1 cellular context compared by ENCODE assay signal in the genomic region with DNA sequence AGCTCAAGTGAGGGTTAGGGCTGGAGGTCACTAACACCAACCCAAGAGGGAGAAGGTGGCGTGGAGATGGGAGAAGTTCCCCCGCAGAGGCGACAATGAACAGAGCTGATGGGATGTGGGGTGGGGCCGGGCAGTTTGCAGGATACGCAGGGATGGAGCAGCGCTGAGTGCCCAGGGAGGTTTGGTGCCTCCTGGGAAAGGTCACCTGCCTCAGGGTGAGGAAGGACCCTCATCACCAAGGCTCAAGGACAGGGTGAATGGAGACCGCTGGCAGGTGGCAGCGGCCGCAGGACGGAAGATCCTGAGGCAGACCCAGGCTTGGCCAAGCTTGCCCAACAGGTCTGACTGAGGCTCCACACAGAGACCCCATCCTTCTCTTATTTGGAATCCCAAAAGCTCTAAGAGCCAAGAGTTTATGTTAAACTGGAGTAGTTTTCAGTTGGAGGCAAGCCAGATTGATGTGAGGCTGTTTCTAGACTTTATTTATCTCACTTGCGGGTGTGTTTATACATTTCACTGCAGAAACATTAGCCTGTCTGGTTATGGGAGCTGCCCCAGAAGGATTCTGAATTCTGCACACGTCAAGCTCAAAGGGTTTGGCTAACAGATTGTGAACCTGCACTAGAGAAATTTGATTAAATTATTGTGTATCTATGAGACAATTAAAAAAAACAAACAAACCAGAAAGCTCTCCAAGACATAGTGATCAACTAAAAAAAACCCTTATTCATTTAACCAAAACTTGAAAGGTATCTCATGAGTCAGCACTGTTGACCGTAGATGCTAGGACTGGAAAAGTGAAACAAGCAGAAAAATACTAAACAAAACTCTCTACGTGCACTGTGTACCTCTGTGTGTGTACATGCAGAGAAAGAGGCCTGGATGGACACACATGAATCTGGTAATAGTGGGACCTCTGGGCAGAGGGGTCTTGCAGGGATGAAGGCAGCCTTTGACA.
TF ChIP-seq lines count a peak whose summit lies in the region.

No MANE protein-coding gene starts in this region.

TF ChIP-seq in HepG2, 621 proteins besides CTCF, POLR2A, EP300 and RAD21:
- TF ChIP-seq, protein P1, sequence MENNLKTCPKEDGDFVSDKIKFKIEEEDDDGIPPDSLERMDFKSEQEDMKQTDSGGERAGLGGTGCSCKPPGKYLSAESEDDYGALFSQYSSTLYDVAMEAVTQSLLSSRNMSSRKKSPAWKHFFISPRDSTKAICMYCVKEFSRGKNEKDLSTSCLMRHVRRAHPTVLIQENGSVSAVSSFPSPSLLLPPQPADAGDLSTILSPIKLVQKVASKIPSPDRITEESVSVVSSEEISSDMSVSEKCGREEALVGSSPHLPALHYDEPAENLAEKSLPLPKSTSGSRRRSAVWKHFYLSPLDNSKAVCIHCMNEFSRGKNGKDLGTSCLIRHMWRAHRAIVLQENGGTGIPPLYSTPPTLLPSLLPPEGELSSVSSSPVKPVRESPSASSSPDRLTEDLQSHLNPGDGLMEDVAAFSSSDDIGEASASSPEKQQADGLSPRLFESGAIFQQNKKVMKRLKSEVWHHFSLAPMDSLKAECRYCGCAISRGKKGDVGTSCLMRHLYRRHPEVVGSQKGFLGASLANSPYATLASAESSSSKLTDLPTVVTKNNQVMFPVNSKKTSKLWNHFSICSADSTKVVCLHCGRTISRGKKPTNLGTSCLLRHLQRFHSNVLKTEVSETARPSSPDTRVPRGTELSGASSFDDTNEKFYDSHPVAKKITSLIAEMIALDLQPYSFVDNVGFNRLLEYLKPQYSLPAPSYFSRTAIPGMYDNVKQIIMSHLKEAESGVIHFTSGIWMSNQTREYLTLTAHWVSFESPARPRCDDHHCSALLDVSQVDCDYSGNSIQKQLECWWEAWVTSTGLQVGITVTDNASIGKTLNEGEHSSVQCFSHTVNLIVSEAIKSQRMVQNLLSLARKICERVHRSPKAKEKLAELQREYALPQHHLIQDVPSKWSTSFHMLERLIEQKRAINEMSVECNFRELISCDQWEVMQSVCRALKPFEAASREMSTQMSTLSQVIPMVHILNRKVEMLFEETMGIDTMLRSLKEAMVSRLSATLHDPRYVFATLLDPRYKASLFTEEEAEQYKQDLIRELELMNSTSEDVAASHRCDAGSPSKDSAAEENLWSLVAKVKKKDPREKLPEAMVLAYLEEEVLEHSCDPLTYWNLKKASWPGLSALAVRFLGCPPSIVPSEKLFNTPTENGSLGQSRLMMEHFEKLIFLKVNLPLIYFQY (CRISPR knock-in tag; IDR thresholded peaks at IDR 0.05; ENCODE audit: borderline replicate concordance): no peak
- peak; percentile 57 to 76 for TF ChIP-seq MAFK (conservative IDR thresholded peaks at IDR 0.05 in 1 of 2, IDR thresholded peaks at IDR 0.05 in 1 of 2; ENCODE audit: low read length in 2 of 2)
- peak; percentile 47; the same call in 1 of the 2 replicates for TF ChIP-seq MAFF (IDR thresholded peaks at IDR 0.05; ENCODE audit: low read depth, low read length)
